ENCODE assay signal across 1 cellular context in the genomic region with DNA sequence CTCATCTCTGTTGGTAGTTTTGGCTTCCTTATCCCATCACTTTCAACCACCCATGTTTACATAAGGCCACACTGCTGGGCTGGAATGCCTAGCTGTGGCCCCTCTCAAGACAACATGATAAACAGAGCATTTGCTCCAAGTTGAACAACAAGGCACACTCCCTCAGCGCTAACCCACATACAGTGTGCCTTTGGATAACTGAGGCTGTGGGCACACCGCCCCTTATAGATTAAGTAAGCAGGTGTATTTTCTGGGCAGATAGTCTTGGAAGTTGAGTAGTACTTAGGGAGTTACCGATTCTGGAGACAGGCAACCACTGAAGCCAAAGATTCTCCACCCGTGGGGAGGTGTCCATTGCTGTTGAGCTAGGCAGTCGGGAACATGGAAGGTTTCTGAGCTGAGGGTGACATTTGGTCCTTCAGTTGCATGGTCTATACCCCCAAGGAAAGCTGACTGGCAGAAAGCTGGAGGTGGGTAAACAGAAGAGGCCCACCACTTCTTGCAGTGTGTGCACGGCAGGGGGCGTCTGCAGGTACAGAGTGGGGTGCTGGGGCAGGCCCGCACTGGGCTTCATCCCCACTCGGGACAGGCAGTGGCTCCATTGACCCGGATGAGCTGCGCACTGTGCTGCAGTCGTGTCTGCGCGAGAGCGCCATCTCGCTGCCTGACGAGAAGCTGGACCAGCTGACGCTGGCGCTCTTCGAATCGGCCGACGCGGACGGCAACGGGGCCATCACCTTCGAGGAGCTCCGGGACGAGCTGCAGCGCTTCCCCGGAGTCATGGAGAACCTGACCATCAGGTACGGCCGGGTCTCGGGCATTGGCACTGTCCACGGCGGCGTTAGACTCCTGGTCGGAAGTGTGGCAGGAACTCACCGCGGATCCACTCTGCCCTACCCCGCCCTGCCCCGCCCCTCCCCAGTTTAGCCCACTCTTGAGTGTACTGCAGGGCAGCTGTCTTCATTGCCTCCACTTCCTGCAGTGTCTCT.
A peak's percentile ranks its signal among the peaks of the same experiment; 100 is the strongest.
TF ChIP-seq lines count a peak whose summit lies in the region.

No MANE protein-coding gene starts in this region.

TF ChIP-seq in HepG2, 621 proteins besides CTCF, POLR2A, EP300 and RAD21 (continued from another document and continues in another):
- TF ChIP-seq, protein P1, sequence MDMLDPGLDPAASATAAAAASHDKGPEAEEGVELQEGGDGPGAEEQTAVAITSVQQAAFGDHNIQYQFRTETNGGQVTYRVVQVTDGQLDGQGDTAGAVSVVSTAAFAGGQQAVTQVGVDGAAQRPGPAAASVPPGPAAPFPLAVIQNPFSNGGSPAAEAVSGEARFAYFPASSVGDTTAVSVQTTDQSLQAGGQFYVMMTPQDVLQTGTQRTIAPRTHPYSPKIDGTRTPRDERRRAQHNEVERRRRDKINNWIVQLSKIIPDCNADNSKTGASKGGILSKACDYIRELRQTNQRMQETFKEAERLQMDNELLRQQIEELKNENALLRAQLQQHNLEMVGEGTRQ (IDR thresholded peaks at IDR 0.05; ENCODE audit: low read depth, low read length): no peak
- TF ChIP-seq, protein P1 (CRISPR knock-in tag; IDR thresholded peaks at IDR 0.05; ENCODE audit: borderline replicate concordance): no peak
- TF ChIP-seq, protein P2, sequence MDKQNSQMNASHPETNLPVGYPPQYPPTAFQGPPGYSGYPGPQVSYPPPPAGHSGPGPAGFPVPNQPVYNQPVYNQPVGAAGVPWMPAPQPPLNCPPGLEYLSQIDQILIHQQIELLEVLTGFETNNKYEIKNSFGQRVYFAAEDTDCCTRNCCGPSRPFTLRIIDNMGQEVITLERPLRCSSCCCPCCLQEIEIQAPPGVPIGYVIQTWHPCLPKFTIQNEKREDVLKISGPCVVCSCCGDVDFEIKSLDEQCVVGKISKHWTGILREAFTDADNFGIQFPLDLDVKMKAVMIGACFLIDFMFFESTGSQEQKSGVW (CRISPR knock-in tag; IDR thresholded peaks at IDR 0.05; ENCODE audit: borderline replicate concordance): no peak
- TF ChIP-seq KLF9 (CRISPR knock-in tag; IDR thresholded peaks at IDR 0.05; ENCODE audit: low read depth): no peak
- TF ChIP-seq NFE2 (CRISPR knock-in tag; IDR thresholded peaks at IDR 0.05): no peak
- TF ChIP-seq HOMEZ (CRISPR knock-in tag; IDR thresholded peaks at IDR 0.05; ENCODE audit: low read depth): no peak
- no peak for TF ChIP-seq HOXA7 (CRISPR knock-in tag; IDR thresholded peaks at IDR 0.05)
- 0 out of 2 replicates have a peak, but pooled peaks have one; percentile 35 for TF ChIP-seq PCBP1 (IDR thresholded peaks at IDR 0.05; ENCODE audit: borderline replicate concordance, low read depth, low read length)
- TF ChIP-seq ZNF460 (CRISPR knock-in tag; IDR thresholded peaks at IDR 0.05; ENCODE audit: borderline replicate concordance): no peak
- TF ChIP-seq, protein P3, sequence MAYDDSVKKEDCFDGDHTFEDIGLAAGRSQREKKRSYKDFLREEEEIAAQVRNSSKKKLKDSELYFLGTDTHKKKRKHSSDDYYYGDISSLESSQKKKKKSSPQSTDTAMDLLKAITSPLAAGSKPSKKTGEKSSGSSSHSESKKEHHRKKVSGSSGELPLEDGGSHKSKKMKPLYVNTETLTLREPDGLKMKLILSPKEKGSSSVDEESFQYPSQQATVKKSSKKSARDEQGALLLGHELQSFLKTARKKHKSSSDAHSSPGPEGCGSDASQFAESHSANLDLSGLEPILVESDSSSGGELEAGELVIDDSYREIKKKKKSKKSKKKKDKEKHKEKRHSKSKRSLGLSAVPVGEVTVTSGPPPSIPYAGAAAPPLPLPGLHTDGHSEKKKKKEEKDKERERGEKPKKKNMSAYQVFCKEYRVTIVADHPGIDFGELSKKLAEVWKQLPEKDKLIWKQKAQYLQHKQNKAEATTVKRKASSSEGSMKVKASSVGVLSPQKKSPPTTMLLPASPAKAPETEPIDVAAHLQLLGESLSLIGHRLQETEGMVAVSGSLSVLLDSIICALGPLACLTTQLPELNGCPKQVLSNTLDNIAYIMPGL (CRISPR knock-in tag; IDR thresholded peaks at IDR 0.05; ENCODE audit: borderline replicate concordance in 1 of 2, low read depth in 1 of 2): peak; percentile 32 to 43; a peak in 1 of 4 replicates
- no peak for TF ChIP-seq NR2C2 (CRISPR knock-in tag; IDR thresholded peaks at IDR 0.05; ENCODE audit: borderline replicate concordance)
- no peak for TF ChIP-seq SP140L (CRISPR knock-in tag; IDR thresholded peaks at IDR 0.05; ENCODE audit: borderline replicate concordance)
- TF ChIP-seq MAFK (conservative IDR thresholded peaks at IDR 0.05 in 1 of 2, IDR thresholded peaks at IDR 0.05 in 1 of 2; ENCODE audit: low read length in 2 of 2): 0 out of 4 replicates have a peak, but pooled peaks of 1 of the 2 experiments have one; percentile 2
- no peak for TF ChIP-seq NONO (IDR thresholded peaks at IDR 0.05)
- no peak for TF ChIP-seq NONO (CRISPR knock-in tag; conservative IDR thresholded peaks at IDR 0.05)
- no peak for TF ChIP-seq ZNF432 (CRISPR knock-in tag; IDR thresholded peaks at IDR 0.05; ENCODE audit: borderline replicate concordance)
- TF ChIP-seq FOSL1 (CRISPR knock-in tag; IDR thresholded peaks at IDR 0.05; ENCODE audit: borderline replicate concordance): no peak
- no peak for TF ChIP-seq SMYD3 (CRISPR knock-in tag; IDR thresholded peaks at IDR 0.05)
- no peak for TF ChIP-seq THRA (CRISPR knock-in tag; IDR thresholded peaks at IDR 0.05; ENCODE audit: borderline replicate concordance)
- TF ChIP-seq SCMH1 (CRISPR knock-in tag; IDR thresholded peaks at IDR 0.05; ENCODE audit: borderline replicate concordance): no peak
- no peak for TF ChIP-seq FOXC1 (CRISPR knock-in tag; IDR thresholded peaks at IDR 0.05; ENCODE audit: borderline replicate concordance)
- TF ChIP-seq, protein P4, sequence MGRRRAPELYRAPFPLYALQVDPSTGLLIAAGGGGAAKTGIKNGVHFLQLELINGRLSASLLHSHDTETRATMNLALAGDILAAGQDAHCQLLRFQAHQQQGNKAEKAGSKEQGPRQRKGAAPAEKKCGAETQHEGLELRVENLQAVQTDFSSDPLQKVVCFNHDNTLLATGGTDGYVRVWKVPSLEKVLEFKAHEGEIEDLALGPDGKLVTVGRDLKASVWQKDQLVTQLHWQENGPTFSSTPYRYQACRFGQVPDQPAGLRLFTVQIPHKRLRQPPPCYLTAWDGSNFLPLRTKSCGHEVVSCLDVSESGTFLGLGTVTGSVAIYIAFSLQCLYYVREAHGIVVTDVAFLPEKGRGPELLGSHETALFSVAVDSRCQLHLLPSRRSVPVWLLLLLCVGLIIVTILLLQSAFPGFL (CRISPR knock-in tag; IDR thresholded peaks at IDR 0.05): no peak
- no peak for TF ChIP-seq ZNF7 (CRISPR knock-in tag; IDR thresholded peaks at IDR 0.05)
- no peak for TF ChIP-seq CREB1 (IDR thresholded peaks at IDR 0.05)
- TF ChIP-seq CREB1 (CRISPR knock-in tag; IDR thresholded peaks at IDR 0.05): no peak
- 0 out of 2 replicates have a peak, but pooled peaks have one; percentile 40 for TF ChIP-seq ZNF263 (CRISPR knock-in tag; IDR thresholded peaks at IDR 0.05)
- no peak for TF ChIP-seq CAMTA2 (CRISPR knock-in tag; IDR thresholded peaks at IDR 0.05; ENCODE audit: borderline replicate concordance)
- no peak for TF ChIP-seq NFATC3 (CRISPR knock-in tag; IDR thresholded peaks at IDR 0.05)
- no peak for TF ChIP-seq ZNF557 (CRISPR knock-in tag; IDR thresholded peaks at IDR 0.05)
- no peak for TF ChIP-seq ZKSCAN5 (CRISPR knock-in tag; IDR thresholded peaks at IDR 0.05)
- no peak for TF ChIP-seq ZNF326 (CRISPR knock-in tag; IDR thresholded peaks at IDR 0.05; ENCODE audit: borderline replicate concordance)
- 0 out of 2 replicates have a peak, but pooled peaks have one; percentile 62 for TF ChIP-seq EED (CRISPR knock-in tag; IDR thresholded peaks at IDR 0.05)
- TF ChIP-seq PAF1 (CRISPR knock-in tag; IDR thresholded peaks at IDR 0.05): no peak
- TF ChIP-seq, protein P5, sequence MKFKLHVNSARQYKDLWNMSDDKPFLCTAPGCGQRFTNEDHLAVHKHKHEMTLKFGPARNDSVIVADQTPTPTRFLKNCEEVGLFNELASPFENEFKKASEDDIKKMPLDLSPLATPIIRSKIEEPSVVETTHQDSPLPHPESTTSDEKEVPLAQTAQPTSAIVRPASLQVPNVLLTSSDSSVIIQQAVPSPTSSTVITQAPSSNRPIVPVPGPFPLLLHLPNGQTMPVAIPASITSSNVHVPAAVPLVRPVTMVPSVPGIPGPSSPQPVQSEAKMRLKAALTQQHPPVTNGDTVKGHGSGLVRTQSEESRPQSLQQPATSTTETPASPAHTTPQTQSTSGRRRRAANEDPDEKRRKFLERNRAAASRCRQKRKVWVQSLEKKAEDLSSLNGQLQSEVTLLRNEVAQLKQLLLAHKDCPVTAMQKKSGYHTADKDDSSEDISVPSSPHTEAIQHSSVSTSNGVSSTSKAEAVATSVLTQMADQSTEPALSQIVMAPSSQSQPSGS (CRISPR knock-in tag; IDR thresholded peaks at IDR 0.05): no peak
- TF ChIP-seq, protein P6, sequence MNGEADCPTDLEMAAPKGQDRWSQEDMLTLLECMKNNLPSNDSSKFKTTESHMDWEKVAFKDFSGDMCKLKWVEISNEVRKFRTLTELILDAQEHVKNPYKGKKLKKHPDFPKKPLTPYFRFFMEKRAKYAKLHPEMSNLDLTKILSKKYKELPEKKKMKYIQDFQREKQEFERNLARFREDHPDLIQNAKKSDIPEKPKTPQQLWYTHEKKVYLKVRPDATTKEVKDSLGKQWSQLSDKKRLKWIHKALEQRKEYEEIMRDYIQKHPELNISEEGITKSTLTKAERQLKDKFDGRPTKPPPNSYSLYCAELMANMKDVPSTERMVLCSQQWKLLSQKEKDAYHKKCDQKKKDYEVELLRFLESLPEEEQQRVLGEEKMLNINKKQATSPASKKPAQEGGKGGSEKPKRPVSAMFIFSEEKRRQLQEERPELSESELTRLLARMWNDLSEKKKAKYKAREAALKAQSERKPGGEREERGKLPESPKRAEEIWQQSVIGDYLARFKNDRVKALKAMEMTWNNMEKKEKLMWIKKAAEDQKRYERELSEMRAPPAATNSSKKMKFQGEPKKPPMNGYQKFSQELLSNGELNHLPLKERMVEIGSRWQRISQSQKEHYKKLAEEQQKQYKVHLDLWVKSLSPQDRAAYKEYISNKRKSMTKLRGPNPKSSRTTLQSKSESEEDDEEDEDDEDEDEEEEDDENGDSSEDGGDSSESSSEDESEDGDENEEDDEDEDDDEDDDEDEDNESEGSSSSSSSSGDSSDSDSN (CRISPR knock-in tag; IDR thresholded peaks at IDR 0.05): peak; percentile 65
- TF ChIP-seq ZNF33B (CRISPR knock-in tag; IDR thresholded peaks at IDR 0.05): no peak
- TF ChIP-seq SAFB2 (CRISPR knock-in tag; IDR thresholded peaks at IDR 0.05; ENCODE audit: borderline replicate concordance, low read depth): no peak
- TF ChIP-seq ZNF609 (CRISPR knock-in tag; IDR thresholded peaks at IDR 0.05; ENCODE audit: borderline replicate concordance): no peak
- TF ChIP-seq CHCHD3 (CRISPR knock-in tag; IDR thresholded peaks at IDR 0.05): no peak
